ENCODE assay signal across 1 cellular context in the genomic region with DNA sequence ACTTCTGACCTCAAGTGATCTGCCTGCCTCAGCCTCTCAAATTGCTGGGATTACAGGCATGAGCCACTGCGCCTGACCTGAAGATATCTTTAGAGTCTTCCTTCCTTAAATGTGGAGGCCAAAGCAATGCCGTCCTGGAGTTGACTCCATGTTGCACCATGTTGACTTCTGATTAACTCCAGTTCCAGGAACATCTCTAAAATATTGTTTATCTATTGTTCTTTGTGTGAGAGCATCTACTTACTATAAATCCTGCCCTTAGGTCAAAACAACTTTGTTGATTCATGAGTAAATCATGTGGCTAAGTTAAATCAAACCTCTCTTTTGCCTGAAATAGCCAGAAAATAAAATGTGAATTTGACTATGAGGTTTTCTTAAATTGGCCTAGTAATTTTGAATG.
A peak's percentile ranks its signal among the peaks of the same experiment; 100 is the strongest.
TF ChIP-seq lines count a peak whose summit lies in the region.

No MANE protein-coding gene starts in this region.

TF ChIP-seq in K562, 482 proteins besides CTCF, POLR2A, EP300 and RAD21 (continued from another document):
- no peak for TF ChIP-seq ZBTB12 (CRISPR knock-in tag; IDR thresholded peaks at IDR 0.05)
- peak in 1 of 3 experiments; percentile 22 for TF ChIP-seq YY1 (IDR thresholded peaks at IDR 0.05; ENCODE audit: borderline replicate concordance in 1 of 3, control insufficient read depth in 1 of 3, extremely low read depth in 1 of 3, insufficient read depth in 3 of 3, insufficient read length in 1 of 3, insufficient replicate concordance in 2 of 3, low read depth in 1 of 3, low read length in 2 of 3)
- TF ChIP-seq ZBTB9 (CRISPR knock-in tag; IDR thresholded peaks at IDR 0.05), result no peak
- TF ChIP-seq ZZZ3 (IDR thresholded peaks at IDR 0.05), result no peak
- no peak for TF ChIP-seq ETS2 (tag; IDR thresholded peaks at IDR 0.05; ENCODE audit: borderline replicate concordance, poor library complexity, severe bottlenecking)
- TF ChIP-seq BCOR (IDR thresholded peaks at IDR 0.05), result no peak
